Comparison of ENCODE assay signal across 7 cellular contexts in the genomic region with DNA sequence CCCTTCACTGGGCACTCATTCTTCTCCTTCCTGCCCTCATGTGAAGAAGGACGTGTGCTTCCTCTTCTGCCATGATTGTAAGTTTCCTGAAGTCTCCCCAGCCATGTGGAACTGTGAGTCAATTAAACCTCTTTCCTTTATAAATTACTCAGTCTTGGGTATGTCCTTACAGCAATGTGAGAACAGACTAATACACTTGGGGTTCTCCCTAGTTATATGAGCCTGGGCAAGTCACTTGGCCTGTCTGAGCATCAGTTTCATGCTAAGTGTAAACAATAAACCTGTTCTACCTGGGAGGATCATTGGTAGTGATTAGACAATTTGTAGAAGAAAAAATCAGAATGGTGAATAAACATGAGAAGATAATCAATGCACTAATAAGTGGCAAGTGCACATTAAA.
"Had no signal": no experiment of that assay in that cellular context is flagged by ENCODE, and none has a peak within 500 bp of the region (broad histone marks: within the 10 kb centered on the region; RNA-seq: fewer than 3 reads in every experiment).

No MANE protein-coding gene starts in this region.

- H3K27ac ChIP-seq: HL-60 had no signal

- H3K4me2 ChIP-seq: GM23338 had no signal

- H3K9me3 Mint-ChIP-seq: GM23338, HFFc6 had no signal

- H3K27me3 Mint-ChIP-seq: IgD-negative memory B cell had no signal

- H3K4me3 Mint-ChIP-seq: GM23338, H9, HFFc6, IgD-negative memory B cell had no signal

- H3K4me3 ChIP-seq: GM23338 had no signal

- H3K27ac Mint-ChIP-seq: GM23338, H9, HFFc6, IgD-negative memory B cell had no signal

- ATAC-seq: GM23338, HepG2 had no signal

- H3K4me1 Mint-ChIP-seq: GM23338, H9, IgD-negative memory B cell had no signal

- DNase-seq: H9, HCEC 1CT, HFFc6 had no signal

- H3K36me3 Mint-ChIP-seq: IgD-negative memory B cell had no signal
